ENCODE assay signal across 12 cellular contexts in the genomic region with DNA sequence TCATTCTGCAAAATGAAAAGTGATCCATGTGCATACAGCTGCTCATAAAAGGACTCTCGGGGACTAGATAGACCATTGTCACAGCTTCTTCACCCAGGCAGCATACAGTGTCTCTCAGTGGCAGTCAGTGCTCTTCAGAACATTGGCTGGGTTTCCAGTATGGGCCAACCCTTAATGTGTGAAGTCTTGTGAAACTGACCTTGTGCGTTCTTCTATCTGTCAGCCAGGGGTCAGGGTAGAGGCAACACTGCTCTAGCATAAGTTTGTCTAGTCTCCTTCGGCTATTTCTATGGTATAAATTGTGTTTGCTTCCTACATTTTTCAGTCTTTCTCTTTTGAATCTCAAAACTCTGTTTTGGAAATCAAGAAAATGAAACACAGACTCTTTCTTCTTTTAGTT. TPM values are rescaled to one million over a fixed set of nuclear protein-coding genes. Genes with fewer than 3 reads are reported as not detected.
DNase-seq lines count a peak whose midpoint lies in the region; ATAC-seq and TF ChIP-seq lines count a peak whose summit lies in the region.
"Had no signal": no experiment of that assay in that cellular context is flagged by ENCODE, and none has a peak within 500 bp of the region (broad histone marks: within the 10 kb centered on the region; RNA-seq: fewer than 3 reads in every experiment).

No MANE protein-coding gene starts in this region.

- intact Hi-C loops in OCI-LY7 (cut with micrococcal nuclease; ENCODE audit: unreplicated experiment): no loop called here

- H3K36me3 Mint-ChIP-seq in activated naive CD8-positive, alpha-beta T cell treated with anti-CD3 and anti-CD28 coated beads, Interleukin-2, amount 50 U/mL, for 24 hours (ENCODE audit: low read depth): no peaks in the 10 kb centered on the region
- H3K36me3 Mint-ChIP-seq: CD8-positive, alpha-beta T cell had no signal

- no peaks in the 10 kb centered on the region for H3K4me1 ChIP-seq in GM23248 (ENCODE audit: insufficient read depth)
- H3K4me1 ChIP-seq in OCI-LY7 (ENCODE audit: insufficient read depth, low read length, poor library complexity, severe bottlenecking): no peaks in the 10 kb centered on the region
- no peaks in the 10 kb centered on the region for H3K4me1 ChIP-seq in hepatocyte (ENCODE audit: insufficient read depth)

- H3K4me1 Mint-ChIP-seq in activated naive CD8-positive, alpha-beta T cell treated with anti-CD3 and anti-CD28 coated beads, Interleukin-2, amount 50 U/mL, for 24 hours: no peaks in the 10 kb centered on the region

- H3K4me3 ChIP-seq in GM23248 (no peak overlapping the region), OCI-LY7 (ENCODE audit: low read depth, low read length, poor library complexity, severe bottlenecking) (no peak overlapping the region), hepatocyte (no peak overlapping the region)

- H3F3A ChIP-seq in GM23248 (ENCODE audit: insufficient read depth): no peaks in the 10 kb centered on the region

- H3K4me2 ChIP-seq in GM23248 (ENCODE audit: unreplicated experiment) (no peak overlapping the region), OCI-LY7 (ENCODE audit: low read length) (no peak overlapping the region), hepatocyte (no peak overlapping the region)

- no peak overlapping the region for H3K4me3 Mint-ChIP-seq in activated naive CD8-positive, alpha-beta T cell treated with anti-CD3 and anti-CD28 coated beads, Interleukin-2, amount 50 U/mL, for 24 hours
- H3K4me3 Mint-ChIP-seq: CD8-positive, alpha-beta T cell; T-helper 1 cell treated with Interleukin-12 subunit alpha and Interleukin-12 subunit beta and Interleukin-4 antibody, amounts not matched to agents 30 μg/mL and 1 μg/mL, for 36 hours had no signal

- CTCF ChIA-PET in OCI-LY7 (lab: Charles Lee; ENCODE audit: unreplicated experiment): no interaction called here

- H3K9me2 ChIP-seq in GM23248 (ENCODE audit: insufficient read depth) (no peaks in the 10 kb centered on the region), OCI-LY7 (ENCODE audit: insufficient read depth, low read length) (no peaks in the 10 kb centered on the region), hepatocyte (replicated peaks; ENCODE audit: insufficient read depth) (no peaks in the 10 kb centered on the region)

- TF ChIP-seq CTCF in OCI-LY7 (conservative IDR thresholded peaks at IDR 0.05; ENCODE audit: low read length) (peak; percentile 45), hepatocyte (IDR thresholded peaks at IDR 0.05; ENCODE audit: poor library complexity) (peak; percentile 18)

- H2AFZ ChIP-seq in GM23248 (no peak overlapping the region), OCI-LY7 (ENCODE audit: low read length) (no peak overlapping the region), hepatocyte (no peak overlapping the region)

- no peak overlapping the region for H3K9ac ChIP-seq in GM23248

- in situ Hi-C loops in GM23248 (cut with MboI): no loop called here

- no peak for ATAC-seq in activated naive CD8-positive, alpha-beta T cell treated with anti-CD3 and anti-CD28 coated beads, Interleukin-2, amount 50 U/mL, for 24 hours
- ATAC-seq: CD8-positive, alpha-beta T cell had no signal

- H3K27me3 Mint-ChIP-seq in activated naive CD8-positive, alpha-beta T cell treated with anti-CD3 and anti-CD28 coated beads, Interleukin-2, amount 50 U/mL, for 24 hours: peaks cover 4% of the 10 kb centered on the region

- no peaks in the 10 kb centered on the region for H3K9me3 ChIP-seq in GM23248 (ENCODE audit: low read depth)
- no peaks in the 10 kb centered on the region for H3K9me3 ChIP-seq in OCI-LY7 (ENCODE audit: low read length)
- H3K9me3 ChIP-seq in hepatocyte (ENCODE audit: low read depth): no peaks in the 10 kb centered on the region

- 40 to 43% methylated on average over 3 of the region's 3 CpGs for WGBS in GM23248 (ENCODE audit: low coverage in 1 of 2, low lambda C conversion rate in 2 of 2, missing lambda C conversion rate in 2 of 2), 2 experiments
- WGBS in hepatocyte (ENCODE audit: low lambda C conversion rate, missing lambda C conversion rate): 82% methylated on average over 3 of the region's 3 CpGs

- H3K36me3 ChIP-seq in GM23248 (ENCODE audit: low read depth) (no peaks in the 10 kb centered on the region), OCI-LY7 (ENCODE audit: insufficient read depth, low read length) (no peaks in the 10 kb centered on the region), hepatocyte (replicated peaks; ENCODE audit: insufficient read depth, low read depth) (no peaks in the 10 kb centered on the region)

- BruUV-seq in OCI-LY7 (replicated peaks; lab: Mats Ljungman, UMichigan): no TSS peak

- H3K27me3 ChIP-seq in GM23248 (replicated peaks; ENCODE audit: insufficient read depth) (no peaks in the 10 kb centered on the region), hepatocyte (no peaks in the 10 kb centered on the region)

- POLR2A ChIA-PET in OCI-LY7 (lab: Charles Lee): no interaction called here

- H3K27ac ChIP-seq in GM23248 (no peak overlapping the region), OCI-LY7 (ENCODE audit: low read depth, low read length, poor library complexity, severe bottlenecking) (no peak overlapping the region), hepatocyte (no peak overlapping the region)

- H4K20me1 ChIP-seq in GM23248 (ENCODE audit: insufficient read depth) (no peaks in the 10 kb centered on the region), OCI-LY7 (ENCODE audit: insufficient read depth, low read length) (no peaks in the 10 kb centered on the region), hepatocyte (ENCODE audit: insufficient read depth, poor library complexity, severe bottlenecking) (no peaks in the 10 kb centered on the region)

- H3K9me3 Mint-ChIP-seq in activated naive CD8-positive, alpha-beta T cell treated with anti-CD3 and anti-CD28 coated beads, Interleukin-2, amount 50 U/mL, for 24 hours: no peaks in the 10 kb centered on the region
- H3K9me3 Mint-ChIP-seq: CD8-positive, alpha-beta T cell; T-helper 1 cell treated with Interleukin-12 subunit alpha and Interleukin-12 subunit beta and Interleukin-4 antibody, amounts not matched to agents 30 μg/mL and 1 μg/mL, for 36 hours had no signal

- H3K79me2 ChIP-seq in GM23248 (ENCODE audit: insufficient read depth): no peaks in the 10 kb centered on the region
- no peaks in the 10 kb centered on the region for H3K79me2 ChIP-seq in OCI-LY7 (ENCODE audit: insufficient read depth, low read depth, low read length)
- no peaks in the 10 kb centered on the region for H3K79me2 ChIP-seq in hepatocyte

- no peak overlapping the region for H3K27ac Mint-ChIP-seq in activated naive CD8-positive, alpha-beta T cell treated with anti-CD3 and anti-CD28 coated beads, Interleukin-2, amount 50 U/mL, for 24 hours
- H3K27ac Mint-ChIP-seq: CD8-positive, alpha-beta T cell; T-helper 1 cell treated with Interleukin-12 subunit alpha and Interleukin-12 subunit beta and Interleukin-4 antibody, amounts not matched to agents 30 μg/mL and 1 μg/mL, for 36 hours had no signal

- DNase-seq in AG20443 (ENCODE audit: low spot score) (peak; percentile 44), GM23248 (peak; percentile 21), OCI-LY7 (ENCODE audit: low spot score) (peak; percentile 4), hepatocyte (ENCODE audit: low spot score) (peak; percentile 7), NCI-H128 (lab: John Stamatoyannopoulos, UW; ENCODE audit: unreplicated experiment) (no peak), SKM-1 (lab: John Stamatoyannopoulos, UW; ENCODE audit: unreplicated experiment) (no peak)
- no peak for DNase-seq in activated naive CD8-positive, alpha-beta T cell treated with anti-CD3 and anti-CD28 coated beads, Interleukin-2, amount 50 U/mL, for 24 hours
- no peak for DNase-seq in activated naive CD4-positive, alpha-beta T cell treated with anti-CD3 and anti-CD28 coated beads, Interleukin-2, amount 50 U/mL, for 16 hours
- DNase-seq: activated gamma-delta T cell; CD8-positive, alpha-beta T cell had no signal

RNA-seq across cellular contexts. Expression of a gene that starts 37.0 kb away (rescaled TPM):
- total RNA-seq in GM23248 (2014; rRNA removed; shearing (Covaris generic)): not detected in 2 replicates
- polyA plus RNA-seq in GM23248 (2016; fragmentation: Nextera tagmentation; extraction: Ambion mirVana) (not detected in 2 replicates), hepatocyte (0.23 and 0.51 TPM in 2 replicates)
- not detected in 2 replicates for total RNA-seq in OCI-LY7 (2014; rRNA removed; shearing (Covaris generic))
- total RNA-seq in OCI-LY7 (2022) (not detected in 2 replicates), hepatocyte (0.43 and 0.44 TPM in 2 replicates)
- total RNA-seq: CD8-positive, alpha-beta T cell had no signal
- polyA plus RNA-seq: neural cell had no signal

Comparison
In these comparisons a context has a peak if more than half of its experiments do, and no peak if none do; other contexts are left out.
1. DNase-seq: peak in AG20443 (single experiment), GM23248 (single experiment), OCI-LY7 (single experiment) and hepatocyte (single experiment); none in NCI-H128 (single experiment), SKM-1 (single experiment), activated naive CD8-positive, alpha-beta T cell treated with anti-CD3 and anti-CD28 coated beads, Interleukin-2, amount 50 U/mL, for 24 hours (single experiment) and activated naive CD4-positive, alpha-beta T cell treated with anti-CD3 and anti-CD28 coated beads, Interleukin-2, amount 50 U/mL, for 16 hours (single experiment).